ENCODE assay signal across 26 cellular contexts in genomic region chr14:97517566-97518234, GRCh38.
A peak's percentile ranks its signal among the peaks of the same experiment; 100 is the strongest.
DNase-seq lines count a peak whose midpoint lies in the region; ATAC-seq, FAIRE-seq and TF ChIP-seq lines count a peak whose summit lies in the region.
"Had no signal": no experiment of that assay in that cellular context is flagged by ENCODE, and none has a peak within 500 bp of the region (broad histone marks: within the 10 kb centered on the region; RNA-seq: fewer than 3 reads in every experiment).

No MANE protein-coding gene starts in this region.

- no peaks in the 10 kb centered on the region for H3K79me2 ChIP-seq in DND-41 (ENCODE audit: insufficient read depth, low read length)
- H3K79me2 ChIP-seq in GM12878 (ENCODE audit: control insufficient read depth, insufficient read depth, low read length) = no peaks in the 10 kb centered on the region

- ATAC-seq in DND-41 (ENCODE audit: insufficient read depth, low read depth) (peak; percentile 73), GM12878 (no peak)
- ATAC-seq: HepG2 had no signal

- TF ChIP-seq CTCF in DND-41 (IDR thresholded peaks at IDR 0.05; ENCODE audit: borderline replicate concordance, extremely low read depth, low read length, poor library complexity, severe bottlenecking) (no peak), HEK293 (tag by site-specific recombination; IDR thresholded peaks at IDR 0.05) (no peak), GM12878 (IDR thresholded peaks at IDR 0.05 in 2 of 3, conservative IDR thresholded peaks at IDR 0.05 in 1 of 3; ENCODE audit: control insufficient read depth in 2 of 3, extremely low read depth in 1 of 3, insufficient read depth in 1 of 3, low read depth in 3 of 3, low read length in 3 of 3) (no peak)

- H3K27me3 ChIP-seq in DND-41 (ENCODE audit: insufficient read depth, low read length, poor library complexity) = no peaks in the 10 kb centered on the region
- no peaks in the 10 kb centered on the region for H3K27me3 ChIP-seq in GM12878 (replicated peaks in 1 of 2; ENCODE audit: control insufficient read depth in 2 of 2, insufficient read depth in 2 of 2, low read length in 1 of 2)
- H3K27me3 ChIP-seq: BLaER1 treated with 17β-estradiol and CSF1 and Interleukin-3, amounts not matched to agents 10 nM and 100 nM; MG63; Peyer's patch had no signal

- no peak for TF ChIP-seq EP300 in GM12878 (IDR thresholded peaks at IDR 0.05; ENCODE audit: borderline replicate concordance in 1 of 2, control insufficient read depth in 1 of 2, low read depth in 2 of 2, low read length in 2 of 2)

- H2AFZ ChIP-seq in DND-41 (ENCODE audit: low read depth, low read length) (no peak overlapping the region), GM12878 (ENCODE audit: control insufficient read depth, low read depth, low read length) (no peak overlapping the region)

- SMC1A ChIA-PET in GM12878 (lab: Charles Lee; ENCODE audit: uncharacterized antibody, unreplicated experiment) = interaction anchor here (0.6 kb wide), 1 partner anchor 47 kb away, joined by 3 read pairs; no protein-coding TSS in a partner anchor

- no peaks in the 10 kb centered on the region for H3K9me3 ChIP-seq in DND-41 (ENCODE audit: insufficient read depth, low read length, severe bottlenecking)
- no peaks in the 10 kb centered on the region for H3K9me3 ChIP-seq in HEK293 (ENCODE audit: control insufficient read depth, insufficient read depth, low read depth, low read length)
- H3K9me3 ChIP-seq in GM12878 (replicated peaks; ENCODE audit: control insufficient read depth, insufficient read depth, low read length) = no peaks in the 10 kb centered on the region; the same call in 2 of the 3 replicates
- H3K9me3 ChIP-seq: MG63, Peyer's patch had no signal

- CTCF ChIA-PET in HEK293 (lab: Yijun Ruan, JAX) = no interaction called here
- CTCF ChIA-PET in GM12878 (lab: Yijun Ruan, JAX) = no interaction called here

- DNase-seq in DND-41 = peak; percentile 11
- DNase-seq in GM12878 (ENCODE audit: low read depth, low spot score) = no peak
- DNase-seq in urothelium cell line (ENCODE audit: low spot score) = peak; percentile 4
- no peak for DNase-seq in posterior cingulate gyrus
- DNase-seq in EL = no peak
- DNase-seq in central memory CD4-positive, alpha-beta T cell = no peak
- DNase-seq: AML-193; CD4-positive, alpha-beta memory T cell; COR-L47; DMS79; HCEC 1CT; KBM-7; MG63; NCI-H1105 treated with DMSO at 0.1 percent for 48 hours; NCI-H146; NCI-H1930; NCI-H446; NCI-H526 treated with DMSO at 0.1 percent for 48 hours; OCI-M1; Peyer's patch; SHP77 treated with DMSO at 0.1 percent for 48 hours had no signal

- 38% methylated on average over 5 of the region's 5 CpGs for WGBS in GM12878 (ENCODE audit: insufficient coverage, insufficient replicate concordance, low lambda C conversion rate, missing lambda C conversion rate)

- H3K9ac ChIP-seq in DND-41 (ENCODE audit: low read depth, low read length) (no peak overlapping the region), GM12878 (ENCODE audit: control insufficient read depth, insufficient read depth, low read length) (no peak overlapping the region)
- H3K9ac ChIP-seq: BLaER1 treated with 17β-estradiol and CSF1 and Interleukin-3, amounts not matched to agents 10 nM and 100 nM had no signal

- no peak overlapping the region for H3K4me2 ChIP-seq in DND-41 (ENCODE audit: insufficient read depth, low read length)
- H3K4me2 ChIP-seq in GM12878 (ENCODE audit: control insufficient read depth, insufficient read depth) = no peak overlapping the region
- H3K4me2 ChIP-seq: BLaER1 treated with 17β-estradiol and CSF1 and Interleukin-3, amounts not matched to agents 10 nM and 100 nM had no signal

- H3K4me1 ChIP-seq in DND-41 (ENCODE audit: insufficient read depth, low read length) = no peaks in the 10 kb centered on the region
- no peaks in the 10 kb centered on the region for H3K4me1 ChIP-seq in HEK293 (ENCODE audit: control insufficient read depth, insufficient read depth, low read length)
- H3K4me1 ChIP-seq in GM12878 (ENCODE audit: control insufficient read depth, insufficient read depth, low read length) = no peaks in the 10 kb centered on the region
- H3K4me1 ChIP-seq: Peyer's patch had no signal

- no TSS peak for BruUV-seq in GM12878 (replicated peaks; lab: Mats Ljungman, UMichigan)

- no peaks in the 10 kb centered on the region for H4K20me1 ChIP-seq in DND-41 (ENCODE audit: insufficient read depth, low read length)
- no peaks in the 10 kb centered on the region for H4K20me1 ChIP-seq in GM12878 (ENCODE audit: control insufficient read depth, insufficient read depth)
- H4K20me1 ChIP-seq: BLaER1 treated with 17β-estradiol and CSF1 and Interleukin-3, amounts not matched to agents 10 nM and 100 nM had no signal

- H3K27ac ChIP-seq in DND-41 (ENCODE audit: low read length) = no peak overlapping the region
- no peak overlapping the region for H3K27ac ChIP-seq in HEK293 (ENCODE audit: extremely low read depth, low read depth, low read length)
- H3K27ac ChIP-seq in GM12878 (ENCODE audit: control insufficient read depth, insufficient read depth) = no peak overlapping the region
- H3K27ac ChIP-seq: BLaER1 treated with 17β-estradiol and CSF1 and Interleukin-3, amounts not matched to agents 10 nM and 100 nM; Peyer's patch had no signal

- no peak for TF ChIP-seq RAD21 in GM12878 (IDR thresholded peaks at IDR 0.05; ENCODE audit: insufficient read depth, low read depth, low read length)

- POLR2A ChIA-PET in HEK293 (lab: Yijun Ruan, JAX) = no interaction called here
- POLR2A ChIA-PET in GM12878 (lab: Charles Lee) = no interaction called here

- H3K4me3 ChIP-seq in DND-41 (ENCODE audit: low read depth in 1 of 2, low read length in 2 of 2) (no peak overlapping the region), HEK293 (ENCODE audit: low read depth, low read length) (no peak overlapping the region), GM12878 (no peak overlapping the region)
- H3K4me3 ChIP-seq: BLaER1 treated with 17β-estradiol and CSF1 and Interleukin-3, amounts not matched to agents 10 nM and 100 nM; MG63; Peyer's patch had no signal

- TF ChIP-seq POLR2A in GM12878 (IDR thresholded peaks at IDR 0.05; ENCODE audit: low read depth, low read length) = no peak

- in situ Hi-C loops in GM12878 (cut with MboI) = no loop called here

- intact Hi-C loops in GM12878 (cut with micrococcal nuclease; ENCODE audit: unreplicated experiment) = no loop called here
- intact Hi-C loops in posterior cingulate gyrus (cut with DNase I) = no loop called here

- no peaks in the 10 kb centered on the region for H3K36me3 ChIP-seq in DND-41 (ENCODE audit: insufficient read depth, low read length)
- H3K36me3 ChIP-seq in HEK293 (ENCODE audit: control insufficient read depth in 2 of 2, insufficient read depth in 1 of 2, low read length in 2 of 2) = no peaks in the 10 kb centered on the region
- H3K36me3 ChIP-seq in GM12878 (ENCODE audit: control insufficient read depth in 2 of 2, insufficient read depth in 2 of 2, low read length in 1 of 2) = no peaks in the 10 kb centered on the region
- H3K36me3 ChIP-seq: BLaER1 treated with 17β-estradiol and CSF1 and Interleukin-3, amounts not matched to agents 10 nM and 100 nM; MG63; Peyer's patch had no signal

- RAD21 ChIA-PET in GM12878 (lab: Charles Lee; ENCODE audit: unreplicated experiment) = interaction anchor here (0.6 kb wide), 2 partner anchors 8 to 254 kb away, joined by 3 read pairs; no protein-coding TSS in a partner anchor

- FAIRE-seq in GM12878 (lab: Jason Lieb, UNC) = no peak
- no peak for FAIRE-seq in urothelium cell line (lab: Jason Lieb, UNC)
- FAIRE-seq: A204.1, H1, HepG2 had no signal

TF ChIP-seq in HEK293, 187 proteins besides CTCF, POLR2A, EP300 and RAD21 (continues in another document):
- TF ChIP-seq ZNF132 (tag by site-specific recombination; IDR thresholded peaks at IDR 0.05; ENCODE audit: borderline replicate concordance) (no peak), SP3 (tag by site-specific recombination; IDR thresholded peaks at IDR 0.05) (no peak), EGR2 (tag by site-specific recombination; IDR thresholded peaks at IDR 0.05; ENCODE audit: low read depth) (peak; percentile 59; the same call in 1 of the 2 replicates)

TF ChIP-seq in GM12878, 131 proteins besides CTCF, POLR2A, EP300 and RAD21:
- TF ChIP-seq TCF7 (IDR thresholded peaks at IDR 0.05; ENCODE audit: borderline replicate concordance) = 0 out of 2 replicates have a peak, but pooled peaks have one; percentile 41
- no peak for TF ChIP-seq USF2 (IDR thresholded peaks at IDR 0.05; ENCODE audit: borderline replicate concordance, low read depth, low read length)
- TF ChIP-seq REST (IDR thresholded peaks at IDR 0.05; ENCODE audit: low read depth, low read length) = peak; percentile 55; the same call in 1 of the 2 replicates

Comparison
In these comparisons a context has a peak if more than half of its experiments do, and no peak if none do; other contexts are left out.
1. DNase-seq: peak in DND-41 (single experiment) and urothelium cell line (single experiment); none in GM12878 (single experiment), posterior cingulate gyrus (0 of 10), EL (single experiment) and central memory CD4-positive, alpha-beta T cell (single experiment).